ENCODE assay signal across 15 cellular contexts in genomic region chr15:39447431-39447830, GRCh38.
DNase-seq lines count a peak whose midpoint lies in the region; ATAC-seq and TF ChIP-seq lines count a peak whose summit lies in the region.
"Had no signal": no experiment of that assay in that cellular context is flagged by ENCODE, and none has a peak within 500 bp of the region (broad histone marks: within the 10 kb centered on the region; RNA-seq: fewer than 3 reads in every experiment).

No MANE protein-coding gene starts in this region.

- no peak for ATAC-seq in left cardiac atrium
- ATAC-seq: GM12878, HepG2 had no signal

- peak overlapping the region; percentile 88 for H3K27ac ChIP-seq in VCaP
- H3K27ac ChIP-seq: GM23248 had no signal

- no peak overlapping the region for H3K4me3 Mint-ChIP-seq in glutamatergic neuron (ENCODE audit: unreplicated experiment)
- H3K4me3 Mint-ChIP-seq: CD4-positive, alpha-beta memory T cell; HFFc6 had no signal

- intact Hi-C loops in left cardiac atrium (cut with DNase I): no loop called here

- no peaks in the 10 kb centered on the region for H3K9me3 Mint-ChIP-seq in glutamatergic neuron (ENCODE audit: unreplicated experiment)
- H3K9me3 Mint-ChIP-seq: CD4-positive, alpha-beta memory T cell; HFFc6 had no signal

- no peaks in the 10 kb centered on the region for H3K36me3 Mint-ChIP-seq in glutamatergic neuron (ENCODE audit: unreplicated experiment)
- H3K36me3 Mint-ChIP-seq: CD4-positive, alpha-beta memory T cell had no signal

- peak; percentile 83 for DNase-seq in NCI-H2171 (lab: John Stamatoyannopoulos, UW)
- DNase-seq in glutamatergic neuron: no peak
- peak; percentile 45 for DNase-seq in retina
- no peak for DNase-seq in activated T-cell treated with anti-CD3 and anti-CD28 coated beads for 4 hours
- DNase-seq in NCI-H1930 (lab: John Stamatoyannopoulos, UW): no peak
- DNase-seq in left cardiac atrium: no peak
- DNase-seq: BE2C; CD4-positive, alpha-beta memory T cell; DMS79; GM23248; HCEC 1CT; HFFc6 had no signal

- peaks cover 28% of the 10 kb centered on the region for H3K4me1 Mint-ChIP-seq in glutamatergic neuron (ENCODE audit: low read depth, unreplicated experiment)
- H3K4me1 Mint-ChIP-seq: CD4-positive, alpha-beta memory T cell had no signal

- H3K27ac Mint-ChIP-seq in glutamatergic neuron (ENCODE audit: unreplicated experiment): peak overlapping the region; percentile 94
- H3K27ac Mint-ChIP-seq: CD4-positive, alpha-beta memory T cell; HFFc6 had no signal

- H3K27me3 Mint-ChIP-seq in glutamatergic neuron (ENCODE audit: unreplicated experiment): peaks cover 2% of the 10 kb centered on the region

- no peak for TF ChIP-seq CTCF in VCaP (conservative IDR thresholded peaks at IDR 0.05)
- no peak for TF ChIP-seq CTCF in glutamatergic neuron (IDR thresholded peaks at IDR 0.05; ENCODE audit: partially characterized antibody, unreplicated experiment)

Comparison
In these comparisons a context has a peak if more than half of its experiments do, and no peak if none do; other contexts are left out.
1. DNase-seq: peak in NCI-H2171 (single experiment) and retina (single experiment); none in glutamatergic neuron (single experiment), activated T-cell treated with anti-CD3 and anti-CD28 coated beads for 4 hours (single experiment), NCI-H1930 (0 of 2) and left cardiac atrium (single experiment).